15 cellular contexts compared by ENCODE assay signal in genomic region chr20:25341716-25342680, GRCh38. TPM values are rescaled to one million over a fixed set of nuclear protein-coding genes. Genes with fewer than 3 reads are reported as not detected.
DNase-seq lines count a peak whose midpoint lies in the region; ATAC-seq, FAIRE-seq and TF ChIP-seq lines count a peak whose summit lies in the region.
"Had no signal": no experiment of that assay in that cellular context is flagged by ENCODE, and none has a peak within 500 bp of the region (broad histone marks: within the 10 kb centered on the region; RNA-seq: fewer than 3 reads in every experiment).

No MANE protein-coding gene starts in this region.

- no peak overlapping the region for H3K9ac ChIP-seq in astrocyte (ENCODE audit: low read length)

- H3K4me3 Mint-ChIP-seq in astrocyte (ENCODE audit: unreplicated experiment): peak overlapping the region; percentile 25
- H3K4me3 Mint-ChIP-seq in type B pancreatic cell: no peak overlapping the region
- H3K4me3 Mint-ChIP-seq: B cell; stimulated activated memory B cell treated with anti-CD40 and anti-IgM and Interleukin-4, amounts not matched to agents 10 μg/mL and 1 μg/mL and 100 μg/mL, for 72 hours had no signal

- peak; percentile 49 for ATAC-seq in GM18868 (IDR thresholded peaks at IDR 0.05; ENCODE audit: unreplicated experiment)
- ATAC-seq: left lobe of liver; stimulated activated memory B cell treated with anti-CD40 and anti-IgM and Interleukin-4, amounts not matched to agents 10 μg/mL and 1 μg/mL and 100 μg/mL, for 72 hours had no signal

- H3K79me2 ChIP-seq in astrocyte (ENCODE audit: insufficient read depth, low read length): peaks cover 81% of the 10 kb centered on the region

- no peak overlapping the region for H2AFZ ChIP-seq in astrocyte (ENCODE audit: low read depth, low read length)

- no peaks in the 10 kb centered on the region for H3K4me1 ChIP-seq in astrocyte (ENCODE audit: insufficient read depth, low read length)
- H3K4me1 ChIP-seq in uterus: no peaks in the 10 kb centered on the region

- FAIRE-seq in astrocyte (lab: Jason Lieb, UNC): no peak

- H3K9me3 Mint-ChIP-seq in astrocyte (ENCODE audit: unreplicated experiment): no peaks in the 10 kb centered on the region
- H3K9me3 Mint-ChIP-seq in type B pancreatic cell: peaks cover 5% of the 10 kb centered on the region
- H3K9me3 Mint-ChIP-seq: stimulated activated memory B cell treated with anti-CD40 and anti-IgM and Interleukin-4, amounts not matched to agents 10 μg/mL and 1 μg/mL and 100 μg/mL, for 72 hours had no signal

- TF ChIP-seq CTCF in astrocyte (IDR thresholded peaks at IDR 0.05; ENCODE audit: insufficient read depth, low read depth, low read length) (no peak), type B pancreatic cell (conservative IDR thresholded peaks at IDR 0.05) (no peak), uterus (IDR thresholded peaks at IDR 0.05) (no peak)

- no peak overlapping the region for H3K4me2 ChIP-seq in astrocyte (ENCODE audit: low read length)

- no peak for TF ChIP-seq POLR2A in uterus (IDR thresholded peaks at IDR 0.05)

- H4K20me1 ChIP-seq in astrocyte (ENCODE audit: insufficient read depth, low read length): peaks cover 38% of the 10 kb centered on the region

- intact Hi-C loops in uterus (cut with DNase I; ENCODE audit: low total_unique reads): no loop called here

- peak; percentile 59 for DNase-seq in A172 (ENCODE audit: low spot score)
- peak; percentile 26 for DNase-seq in NCI-H2107 (lab: John Stamatoyannopoulos, UW)
- peak; percentile 62 for DNase-seq in astrocyte (ENCODE audit: low read depth)
- DNase-seq in type B pancreatic cell (ENCODE audit: extremely low spot score, unreplicated experiment): no peak
- no peak for DNase-seq in uterus
- DNase-seq in MG63: no peak
- DNase-seq in NCI-H526 (lab: John Stamatoyannopoulos, UW): no peak
- DNase-seq: activated CD4-positive, alpha-beta T cell treated with anti-CD3 and anti-CD28 coated beads for 48 hours; activated gamma-delta T cell; stimulated activated CD4-positive, alpha-beta T cell treated with anti-CD3 and anti-CD28 coated beads, Interleukin-15, amount 100 ng/mL, for 24 hours had no signal

- H3K4me3 ChIP-seq in astrocyte (ENCODE audit: insufficient read depth, low read depth, low read length) (no peak overlapping the region), uterus (no peak overlapping the region), MG63 (no peak overlapping the region)

- H3K27me3 Mint-ChIP-seq in astrocyte (ENCODE audit: low read depth, unreplicated experiment): no peaks in the 10 kb centered on the region
- no peaks in the 10 kb centered on the region for H3K27me3 Mint-ChIP-seq in type B pancreatic cell
- H3K27me3 Mint-ChIP-seq: B cell; stimulated activated memory B cell treated with anti-CD40 and anti-IgM and Interleukin-4, amounts not matched to agents 10 μg/mL and 1 μg/mL and 100 μg/mL, for 72 hours had no signal

- H3K27ac ChIP-seq in astrocyte (ENCODE audit: low read depth, low read length): no peak overlapping the region
- no peak overlapping the region for H3K27ac ChIP-seq in uterus
- H3K27ac ChIP-seq: neutrophil had no signal

- H3K9me3 ChIP-seq in astrocyte (ENCODE audit: insufficient read depth, low read depth, low read length) (no peaks in the 10 kb centered on the region), uterus (no peaks in the 10 kb centered on the region), MG63 (no peaks in the 10 kb centered on the region)
- H3K9me3 ChIP-seq: neutrophil had no signal

- H3K36me3 ChIP-seq in astrocyte (ENCODE audit: insufficient read depth, low read length) (no peaks in the 10 kb centered on the region), uterus (no peaks in the 10 kb centered on the region), MG63 (no peaks in the 10 kb centered on the region)
- H3K36me3 ChIP-seq: neutrophil had no signal

- H3K27me3 ChIP-seq in astrocyte (ENCODE audit: insufficient read depth, low read length) (no peaks in the 10 kb centered on the region), uterus (no peaks in the 10 kb centered on the region), MG63 (no peaks in the 10 kb centered on the region)
- H3K27me3 ChIP-seq: neutrophil had no signal

- H3K27ac Mint-ChIP-seq in astrocyte (ENCODE audit: unreplicated experiment) (peak overlapping the region; percentile 89), type B pancreatic cell (no peak overlapping the region)
- H3K27ac Mint-ChIP-seq: B cell; stimulated activated memory B cell treated with anti-CD40 and anti-IgM and Interleukin-4, amounts not matched to agents 10 μg/mL and 1 μg/mL and 100 μg/mL, for 72 hours had no signal

- peaks cover 14% of the 10 kb centered on the region for H3K36me3 Mint-ChIP-seq in astrocyte (ENCODE audit: low read depth, unreplicated experiment)
- peaks cover 15% of the 10 kb centered on the region for H3K36me3 Mint-ChIP-seq in type B pancreatic cell

- H3K4me1 Mint-ChIP-seq in astrocyte (ENCODE audit: low read depth, unreplicated experiment): peaks cover 36% of the 10 kb centered on the region
- H3K4me1 Mint-ChIP-seq in type B pancreatic cell (ENCODE audit: unreplicated experiment): peaks cover 26% of the 10 kb centered on the region

RNA-seq across cellular contexts. Expression of gene ABHD12, which starts 48.6 kb away (rescaled TPM):
- total RNA-seq in A172 (2014; rRNA removed; shearing (Covaris generic)): 90.9 and 105 TPM in 2 replicates
- total RNA-seq in astrocyte: 88.3 and 98.1 TPM in 2 replicates
- total RNA-seq in type B pancreatic cell (ENCODE audit: low replicate concordance): 68.9 and 94.5 TPM in 2 replicates
- total RNA-seq in uterus: 10 to 100 TPM in 3 of 4 donors, 1 to 10 TPM in 1; 10.0 to 47.6 (median 36.3) TPM
- total RNA-seq in MG63 (2014; rRNA removed; shearing (Covaris generic); ENCODE audit: low replicate concordance): 7.1 and 15.9 TPM in 2 replicates

Comparison
In these comparisons a context has a peak if more than half of its experiments do, and no peak if none do; other contexts are left out.
1. DNase-seq: peak in A172 (single experiment), NCI-H2107 (single experiment) and astrocyte (single experiment); none in type B pancreatic cell (single experiment), uterus (0 of 2), MG63 (single experiment) and NCI-H526 (0 of 2).